8 cellular contexts compared by ENCODE assay signal in the genomic region with DNA sequence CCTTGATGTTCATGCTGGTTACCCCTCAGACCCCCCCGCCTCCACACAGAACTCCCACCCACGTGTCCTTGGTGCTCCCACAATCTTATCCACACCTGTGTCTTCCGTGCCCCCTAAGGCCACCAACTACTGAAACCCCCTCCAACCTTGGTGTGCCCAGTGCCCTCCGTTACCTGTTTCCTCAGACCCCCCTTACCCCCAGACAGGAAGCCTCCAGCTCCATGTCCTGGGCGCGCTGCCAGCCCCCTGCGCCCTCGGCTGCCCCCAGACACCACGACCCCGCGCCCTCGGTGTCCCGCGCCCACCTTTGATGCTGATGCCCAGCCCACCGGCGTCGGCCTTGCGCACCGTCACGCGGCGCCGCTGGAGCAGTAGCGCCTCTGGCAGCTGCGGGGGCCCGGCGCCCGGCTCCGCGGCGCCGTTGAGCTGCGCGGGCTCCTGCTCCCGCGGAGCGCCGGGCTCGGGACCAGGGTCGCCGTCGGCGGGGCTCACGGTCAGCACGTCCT. TPM values are rescaled to one million over a fixed set of nuclear protein-coding genes. Genes with fewer than 3 reads are reported as not detected.
DNase-seq lines count a peak whose midpoint lies in the region; ATAC-seq and TF ChIP-seq lines count a peak whose summit lies in the region.

No MANE protein-coding gene starts in this region.

- H3K4me3 ChIP-seq in effector memory CD4-positive, alpha-beta T cell (ENCODE audit: insufficient read depth, low read depth, low read length, poor library complexity, severe bottlenecking): peak overlapping the region; percentile 88
- peak overlapping the region; percentile 59 to 63 for H3K4me3 ChIP-seq in mucosa of rectum (ENCODE audit: low read length in 2 of 2)
- H3K4me3 ChIP-seq in upper lobe of right lung: peak overlapping the region; percentile 68

- H3K9ac ChIP-seq in mucosa of rectum (ENCODE audit: low read depth in 1 of 2, low read length in 2 of 2): peak overlapping the region; percentile 32 to 55

- no peaks in the 10 kb centered on the region for H3K27me3 ChIP-seq in effector memory CD4-positive, alpha-beta T cell (replicated peaks; ENCODE audit: control insufficient read depth, insufficient read depth, low read length, poor library complexity, severe bottlenecking)
- H3K27me3 ChIP-seq in mucosa of rectum (ENCODE audit: control insufficient read depth in 2 of 2, insufficient read depth in 2 of 2, low read length in 2 of 2) (no peaks in the 10 kb centered on the region), upper lobe of right lung (no peaks in the 10 kb centered on the region)

- peaks cover 2% of the 10 kb centered on the region; the same call in 1 of the 2 replicates for H3K27me3 Mint-ChIP-seq in HFFc6 (ENCODE audit: insufficient read depth)
- peaks cover 27% of the 10 kb centered on the region for H3K27me3 Mint-ChIP-seq in T-helper 1 cell treated with Interleukin-12 subunit alpha and Interleukin-12 subunit beta and Interleukin-4 antibody, amounts not matched to agents 30 μg/mL and 1 μg/mL, for 36 hours (ENCODE audit: low read depth)

- H3K9me3 Mint-ChIP-seq in HFFc6: no peaks in the 10 kb centered on the region
- no peaks in the 10 kb centered on the region for H3K9me3 Mint-ChIP-seq in T-helper 1 cell treated with Interleukin-12 subunit alpha and Interleukin-12 subunit beta and Interleukin-4 antibody, amounts not matched to agents 30 μg/mL and 1 μg/mL, for 36 hours

- H3K27ac ChIP-seq in effector memory CD4-positive, alpha-beta T cell (ENCODE audit: insufficient read depth, low read length, poor library complexity, severe bottlenecking): no peak overlapping the region
- H3K27ac ChIP-seq in mucosa of rectum (ENCODE audit: low read depth in 2 of 2, low read length in 2 of 2): peak overlapping the region; percentile 42 to 43
- no peak overlapping the region for H3K27ac ChIP-seq in upper lobe of right lung

- intact Hi-C loops in upper lobe of right lung (cut with DNase I): no loop called here

- no peaks in the 10 kb centered on the region for H3K9me3 ChIP-seq in effector memory CD4-positive, alpha-beta T cell (ENCODE audit: control insufficient read depth, low read length)
- H3K9me3 ChIP-seq in mucosa of rectum (ENCODE audit: control insufficient read depth in 2 of 2, low read length in 2 of 2) (no peaks in the 10 kb centered on the region), upper lobe of right lung (no peaks in the 10 kb centered on the region)

- peaks cover 21% of the 10 kb centered on the region for H3K4me1 Mint-ChIP-seq in HFFc6 (ENCODE audit: low read depth)
- H3K4me1 Mint-ChIP-seq in T-helper 1 cell treated with Interleukin-12 subunit alpha and Interleukin-12 subunit beta and Interleukin-4 antibody, amounts not matched to agents 30 μg/mL and 1 μg/mL, for 36 hours (ENCODE audit: low read depth): peaks cover 18% of the 10 kb centered on the region

- in situ Hi-C loops in G401 (cut with HindIII; ENCODE audit: low sequenced_read_pairs): no loop called here

- H3K4me1 ChIP-seq in effector memory CD4-positive, alpha-beta T cell (ENCODE audit: control insufficient read depth, insufficient read depth, low read length, poor library complexity, severe bottlenecking): peaks cover 5% of the 10 kb centered on the region
- H3K4me1 ChIP-seq in mucosa of rectum (ENCODE audit: control insufficient read depth in 2 of 2, insufficient read depth in 2 of 2, low read length in 2 of 2): peaks cover 8% of the 10 kb centered on the region in 2 donors
- H3K4me1 ChIP-seq in upper lobe of right lung: peaks cover 8% of the 10 kb centered on the region

- DNase-seq in Daoy (ENCODE audit: low read depth): peak; percentile 10
- DNase-seq in HFFc6: no peak
- DNase-seq in effector memory CD4-positive, alpha-beta T cell: peak in 1 of 3 donors; percentile 2
- DNase-seq in upper lobe of right lung: peak; percentile 75
- DNase-seq in activated effector memory CD4-positive, alpha-beta T cell treated with Interleukin-2 at 50 U/mL for 16 hours: no peak
- no peak for DNase-seq in G401 (ENCODE audit: low spot score)

- peak overlapping the region; percentile 87 for H3K4me3 Mint-ChIP-seq in HFFc6
- peak overlapping the region; percentile 77 for H3K4me3 Mint-ChIP-seq in T-helper 1 cell treated with Interleukin-12 subunit alpha and Interleukin-12 subunit beta and Interleukin-4 antibody, amounts not matched to agents 30 μg/mL and 1 μg/mL, for 36 hours

- no peak for ATAC-seq in upper lobe of right lung

- no peak for TF ChIP-seq CTCF in HFFc6 (IDR thresholded peaks at IDR 0.05)
- TF ChIP-seq CTCF in upper lobe of right lung (IDR thresholded peaks at IDR 0.05): no peak

- no peaks in the 10 kb centered on the region for H3K36me3 Mint-ChIP-seq in HFFc6 (ENCODE audit: low read depth)
- H3K36me3 Mint-ChIP-seq in T-helper 1 cell treated with Interleukin-12 subunit alpha and Interleukin-12 subunit beta and Interleukin-4 antibody, amounts not matched to agents 30 μg/mL and 1 μg/mL, for 36 hours (ENCODE audit: low read depth): no peaks in the 10 kb centered on the region

- H3K27ac Mint-ChIP-seq in HFFc6: peak overlapping the region; percentile 57; the same call in 1 of the 2 replicates
- H3K27ac Mint-ChIP-seq in T-helper 1 cell treated with Interleukin-12 subunit alpha and Interleukin-12 subunit beta and Interleukin-4 antibody, amounts not matched to agents 30 μg/mL and 1 μg/mL, for 36 hours: no peak overlapping the region

- H3K36me3 ChIP-seq in effector memory CD4-positive, alpha-beta T cell (ENCODE audit: control insufficient read depth, insufficient read depth, low read length): no peaks in the 10 kb centered on the region
- H3K36me3 ChIP-seq in mucosa of rectum (ENCODE audit: control insufficient read depth in 2 of 2, insufficient read depth in 2 of 2, low read length in 2 of 2) (no peaks in the 10 kb centered on the region), upper lobe of right lung (no peaks in the 10 kb centered on the region)

RNA-seq across cellular contexts. Expression of a gene that starts 0.5 kb away (rescaled TPM):
- 2.5 and 3.2 TPM in 2 replicates for total RNA-seq in Daoy (2014; rRNA removed; shearing (Covaris generic))
- 10 to 100 TPM; 13.9 to 22.2 (median 20.9) TPM for total RNA-seq in HFFc6 (2021; fragmentation: NEBNext Ultra II Directional; extraction: Animal tissue kit (Norgen Biotek cat#: 25700))
- total RNA-seq in upper lobe of right lung: 8.6 TPM
- 38.0 and 42.6 TPM in 2 replicates for total RNA-seq in G401 (2014; rRNA removed; shearing (Covaris generic))

RNA-seq across cellular contexts. Expression of a gene that starts 41.7 kb away (rescaled TPM):
- 31.9 and 50.5 TPM in 2 replicates for total RNA-seq in Daoy (2014; rRNA removed; shearing (Covaris generic))
- total RNA-seq in HFFc6 (2021; fragmentation: NEBNext Ultra II Directional; extraction: Animal tissue kit (Norgen Biotek cat#: 25700)): 10 to 100 TPM; 22.8 to 28.4 (median 25.0) TPM
- total RNA-seq in upper lobe of right lung: 26.6 TPM
- 41.6 and 65.5 TPM in 2 replicates for total RNA-seq in G401 (2014; rRNA removed; shearing (Covaris generic))

RNA-seq across cellular contexts. Expression of a gene that starts 46.8 kb away (rescaled TPM):
- 3.6 and 5.1 TPM in 2 replicates for total RNA-seq in Daoy (2014; rRNA removed; shearing (Covaris generic))
- total RNA-seq in HFFc6 (2021; fragmentation: NEBNext Ultra II Directional; extraction: Animal tissue kit (Norgen Biotek cat#: 25700)): 1 to 10 TPM; 7.0 to 9.1 (median 8.0) TPM
- 15.7 TPM for total RNA-seq in upper lobe of right lung
- total RNA-seq in G401 (2014; rRNA removed; shearing (Covaris generic)): 7.8 and 22.3 TPM in 2 replicates

Comparison
In these comparisons a context has a peak if more than half of its experiments do, and no peak if none do; other contexts are left out.
1. DNase-seq: peak in Daoy (single experiment) and upper lobe of right lung (single experiment); none in HFFc6 (single experiment), activated effector memory CD4-positive, alpha-beta T cell treated with Interleukin-2 at 50 U/mL for 16 hours (single experiment) and G401 (single experiment).
2. H3K27ac ChIP-seq: peak in mucosa of rectum (2 of 2); none in effector memory CD4-positive, alpha-beta T cell (single experiment) and upper lobe of right lung (single experiment).
3. Peak in every context shown above with its lines, with median percentiles within 50 percentile points of each other: H3K4me3 ChIP-seq.